In genomic region chr20:32594204-32594603, GRCh38 we compare ENCODE assay signal across 26 cellular contexts. TPM values are rescaled to one million over a fixed set of nuclear protein-coding genes. Genes with fewer than 3 reads are reported as not detected.
DNase-seq lines count a peak whose midpoint lies in the region; ATAC-seq, FAIRE-seq and TF ChIP-seq lines count a peak whose summit lies in the region.
"Had no signal": no experiment of that assay in that cellular context is flagged by ENCODE, and none has a peak within 500 bp of the region (broad histone marks: within the 10 kb centered on the region; RNA-seq: fewer than 3 reads in every experiment).

No MANE protein-coding gene starts in this region.

- H2AFZ ChIP-seq in HepG2 (ENCODE audit: low read length) (no peak overlapping the region), K562 (ENCODE audit: low read depth, low read length) (no peak overlapping the region)

- BruUV-seq in HepG2 (replicated peaks; lab: Mats Ljungman, UMichigan), result no TSS peak
- BruUV-seq in K562 (replicated peaks; lab: Mats Ljungman, UMichigan), result no TSS peak

- WGBS in HepG2 (ENCODE audit: low lambda C conversion rate), result 41% methylated on average over 5 of the region's 5 CpGs
- 60% methylated on average over 1 of the region's 5 CpGs for WGBS in right lobe of liver (ENCODE audit: insufficient coverage, low coverage, low lambda C conversion rate, missing lambda C conversion rate)
- WGBS in K562 (ENCODE audit: insufficient coverage, low coverage, missing lambda C conversion rate), result 81% methylated on average over 4 of the region's 5 CpGs

- ATAC-seq in HepG2 (no peak), right lobe of liver (no peak), K562 (no peak)
- ATAC-seq in activated CD8-positive, alpha-beta memory T cell treated with anti-CD3 and anti-CD28 coated beads, Interleukin-2, amount 10 ng/mL, durations not matched to agents 7 days and 5 days, result no peak
- ATAC-seq: A549 had no signal

- H3K4me1 ChIP-seq in HepG2 (ENCODE audit: insufficient read depth, low read length), result peaks cover 4% of the 10 kb centered on the region; the same call in 1 of the 2 replicates
- no peaks in the 10 kb centered on the region for H3K4me1 ChIP-seq in right lobe of liver
- H3K4me1 ChIP-seq in HEK293 (ENCODE audit: control insufficient read depth, insufficient read depth, low read length), result no peaks in the 10 kb centered on the region
- H3K4me1 ChIP-seq in K562 (replicated peaks in 1 of 2; ENCODE audit: control insufficient read depth in 2 of 2, insufficient read depth in 2 of 2, low read length in 2 of 2), result peaks cover 4 to 9% of the 10 kb centered on the region in 2 experiments; a peak in 4 of 5 replicates
- H3K4me1 ChIP-seq: BE2C had no signal

- FAIRE-seq in HepG2 (lab: Jason Lieb, UNC) (no peak), K562 (lab: Jason Lieb, UNC) (no peak)
- FAIRE-seq: A549, D721Med, GM18507, H1 had no signal

- DNase-seq in HepG2 (ENCODE audit: low spot score), result no peak
- no peak for DNase-seq in right lobe of liver
- DNase-seq in K562 (ENCODE audit: extremely low read depth in 1 of 4, low spot score in 3 of 4), result no peak
- no peak for DNase-seq in activated CD8-positive, alpha-beta memory T cell treated with anti-CD3 and anti-CD28 coated beads, Interleukin-2, amount 10 ng/mL, durations not matched to agents 7 days and 5 days
- no peak for DNase-seq in brain microvascular endothelial cell
- DNase-seq in NCI-H510A treated with DMSO at 0.1 percent for 48 hours (lab: John Stamatoyannopoulos, UW), result no peak
- DNase-seq: 8988T; ACHN; AML-193; BE2C; CD4-positive, alpha-beta T cell; CD8-positive, alpha-beta memory T cell; DMS 273 treated with DMSO at 0.1 percent for 48 hours; DMS79; EL; GDM1; H7; HCEC 1CT had no signal

- no peaks in the 10 kb centered on the region for H3K36me3 Mint-ChIP-seq in activated CD8-positive, alpha-beta memory T cell treated with anti-CD3 and anti-CD28 coated beads, Interleukin-2, amount 10 ng/mL, durations not matched to agents 7 days and 5 days
- H3K36me3 Mint-ChIP-seq: CD14-positive monocyte; CD8-positive, alpha-beta memory T cell had no signal

- no peak overlapping the region for H3K4me3 Mint-ChIP-seq in activated CD8-positive, alpha-beta memory T cell treated with anti-CD3 and anti-CD28 coated beads, Interleukin-2, amount 10 ng/mL, durations not matched to agents 7 days and 5 days
- H3K4me3 Mint-ChIP-seq: CD14-positive monocyte; CD4-positive, alpha-beta T cell; CD8-positive, alpha-beta memory T cell had no signal

- peaks cover 4% of the 10 kb centered on the region for H3K9me1 ChIP-seq in K562 (ENCODE audit: control insufficient read depth, insufficient read depth, low read length)

- peaks cover 19% of the 10 kb centered on the region for H3K4me1 Mint-ChIP-seq in activated CD8-positive, alpha-beta memory T cell treated with anti-CD3 and anti-CD28 coated beads, Interleukin-2, amount 10 ng/mL, durations not matched to agents 7 days and 5 days

- TF ChIP-seq CTCF in HepG2 (CRISPR knock-in tag; IDR thresholded peaks at IDR 0.05) (no peak), right lobe of liver (IDR thresholded peaks at IDR 0.05) (no peak), HEK293 (tag by site-specific recombination; IDR thresholded peaks at IDR 0.05) (no peak), K562 (IDR thresholded peaks at IDR 0.05 in 2 of 3, conservative IDR thresholded peaks at IDR 0.05 in 1 of 3; ENCODE audit: insufficient read depth in 2 of 3, low read depth in 1 of 3, low read length in 3 of 3) (no peak), brain microvascular endothelial cell (IDR thresholded peaks at IDR 0.05; ENCODE audit: low read depth, low read length, missing control alignments) (no peak)

- H3K79me2 ChIP-seq in HepG2 (ENCODE audit: insufficient read depth, low read length), result no peaks in the 10 kb centered on the region
- H3K79me2 ChIP-seq in K562 (ENCODE audit: control insufficient read depth, insufficient read depth, low read length), result no peaks in the 10 kb centered on the region

- no peak overlapping the region for H3K9ac ChIP-seq in HepG2 (ENCODE audit: insufficient read depth, low read depth, low read length)
- H3K9ac ChIP-seq in K562 (ENCODE audit: insufficient read depth in 1 of 2, low read depth in 2 of 2, low read length in 2 of 2), result no peak overlapping the region
- H3K9ac ChIP-seq: BLaER1 treated with 17β-estradiol and CSF1 and Interleukin-3, amounts not matched to agents 10 nM and 100 nM had no signal

- H3K27ac Mint-ChIP-seq in activated CD8-positive, alpha-beta memory T cell treated with anti-CD3 and anti-CD28 coated beads, Interleukin-2, amount 10 ng/mL, durations not matched to agents 7 days and 5 days, result no peak overlapping the region
- H3K27ac Mint-ChIP-seq: CD14-positive monocyte; CD4-positive, alpha-beta T cell had no signal

- TF ChIP-seq POLR2A in HepG2 (IDR thresholded peaks at IDR 0.05; ENCODE audit: insufficient read depth in 1 of 2, low read depth in 2 of 2, low read length in 2 of 2) (no peak), right lobe of liver (IDR thresholded peaks at IDR 0.05) (no peak), K562 (conservative IDR thresholded peaks at IDR 0.05) (no peak)

- intact Hi-C loops in HepG2 (cut with micrococcal nuclease; ENCODE audit: unreplicated experiment) (loop anchor here (5.0 kb wide), 1 partner anchor 372 kb away; no protein-coding TSS in a partner anchor), right lobe of liver (cut with DNase I) (no loop called here), K562 (cut with micrococcal nuclease) (no loop called here)

- no peaks in the 10 kb centered on the region for H3K27me3 Mint-ChIP-seq in activated CD8-positive, alpha-beta memory T cell treated with anti-CD3 and anti-CD28 coated beads, Interleukin-2, amount 10 ng/mL, durations not matched to agents 7 days and 5 days
- H3K27me3 Mint-ChIP-seq: CD4-positive, alpha-beta T cell had no signal

- TF ChIP-seq EP300 in HepG2 (IDR thresholded peaks at IDR 0.05; ENCODE audit: low read depth in 2 of 2, low read length in 2 of 2) (no peak), HepG2 (CRISPR knock-in tag; IDR thresholded peaks at IDR 0.05; ENCODE audit: borderline replicate concordance) (no peak), K562 (IDR thresholded peaks at IDR 0.05; ENCODE audit: low read length) (no peak)

- no peaks in the 10 kb centered on the region for H3K9me3 Mint-ChIP-seq in activated CD8-positive, alpha-beta memory T cell treated with anti-CD3 and anti-CD28 coated beads, Interleukin-2, amount 10 ng/mL, durations not matched to agents 7 days and 5 days (ENCODE audit: low read depth)
- H3K9me3 Mint-ChIP-seq: CD14-positive monocyte; CD4-positive, alpha-beta T cell; CD8-positive, alpha-beta memory T cell had no signal

- H3K9me3 ChIP-seq in HepG2 (ENCODE audit: low read length) (no peaks in the 10 kb centered on the region), right lobe of liver (no peaks in the 10 kb centered on the region), HEK293 (ENCODE audit: control insufficient read depth, insufficient read depth, low read depth, low read length) (no peaks in the 10 kb centered on the region), K562 (replicated peaks; ENCODE audit: control insufficient read depth, insufficient read depth, low read depth, low read length) (no peaks in the 10 kb centered on the region)
- H3K9me3 ChIP-seq: A549; BE2C; BLaER1 treated with 17β-estradiol and CSF1 and Interleukin-3, amounts not matched to agents 10 nM and 100 nM had no signal

- H3K4me3 ChIP-seq in HepG2 (replicated peaks in 1 of 3; ENCODE audit: insufficient read depth in 1 of 3, low read depth in 2 of 3, low read length in 3 of 3) (no peak overlapping the region), right lobe of liver (no peak overlapping the region), HEK293 (ENCODE audit: low read depth, low read length) (no peak overlapping the region), K562 (no peak overlapping the region), brain microvascular endothelial cell (ENCODE audit: low read depth, low read length) (no peak overlapping the region)
- H3K4me3 ChIP-seq: A549; BLaER1 treated with 17β-estradiol and CSF1 and Interleukin-3, amounts not matched to agents 10 nM and 100 nM; GM12878 had no signal

- CTCF ChIA-PET in HepG2 (lab: Yijun Ruan, JAX; ENCODE audit: low intra/inter-chr PET ratio, low total read pairs) (no interaction called here), HEK293 (lab: Yijun Ruan, JAX) (no interaction called here), K562 (lab: Yijun Ruan, JAX; ENCODE audit: low intra/inter-chr PET ratio) (no interaction called here)
- CTCF ChIA-PET in activated CD8-positive, alpha-beta memory T cell treated with anti-CD3 and anti-CD28 coated beads, Interleukin-2, amount 10 ng/mL, durations not matched to agents 7 days and 5 days (lab: Charles Lee), result no interaction called here

- H4K20me1 ChIP-seq in HepG2 (ENCODE audit: insufficient read depth, low read length) (no peaks in the 10 kb centered on the region), K562 (replicated peaks; ENCODE audit: control insufficient read depth, insufficient read depth, low read length) (0 out of 2 replicates have a peak, but pooled peaks cover 3% of the 10 kb centered on the region)
- H4K20me1 ChIP-seq: BLaER1 treated with 17β-estradiol and CSF1 and Interleukin-3, amounts not matched to agents 10 nM and 100 nM had no signal

- POLR2A ChIA-PET in HepG2 (lab: Yijun Ruan, JAX) (no interaction called here), HEK293 (lab: Yijun Ruan, JAX) (no interaction called here), K562 (lab: Yijun Ruan, JAX) (no interaction called here)

- H3K27me3 ChIP-seq in HepG2 (ENCODE audit: control insufficient read depth in 1 of 2, insufficient read depth in 2 of 2, low read length in 2 of 2), result peaks cover 25 to 78% of the 10 kb centered on the region in 2 experiments; a peak in 4 of 5 replicates
- no peaks in the 10 kb centered on the region for H3K27me3 ChIP-seq in right lobe of liver
- H3K27me3 ChIP-seq in K562 (ENCODE audit: control insufficient read depth in 2 of 2, insufficient read depth in 2 of 2, low read length in 2 of 2), result no peaks in the 10 kb centered on the region
- H3K27me3 ChIP-seq in brain microvascular endothelial cell (replicated peaks), result no peaks in the 10 kb centered on the region
- H3K27me3 ChIP-seq: BE2C; BLaER1 treated with 17β-estradiol and CSF1 and Interleukin-3, amounts not matched to agents 10 nM and 100 nM had no signal

- TF ChIP-seq RAD21 in HepG2 (CRISPR knock-in tag; IDR thresholded peaks at IDR 0.05) (no peak), K562 (CRISPR knock-in tag; conservative IDR thresholded peaks at IDR 0.05 in 1 of 2, IDR thresholded peaks at IDR 0.05 in 1 of 2) (no peak)

- in situ Hi-C loops in HepG2 (cut with HindIII; ENCODE audit: extremely low pct_ligation_motif_present, low pct_unique_long_range_greater_than_20kb) (no loop called here), K562 (cut with MboI) (no loop called here), brain microvascular endothelial cell (cut with HindIII; ENCODE audit: low pct_ligation_motif_present, low sequenced_read_pairs) (no loop called here)

- no peak overlapping the region for H3K4me2 ChIP-seq in HepG2 (ENCODE audit: low read depth, low read length)
- H3K4me2 ChIP-seq in K562 (ENCODE audit: insufficient read depth, low read length), result no peak overlapping the region
- H3K4me2 ChIP-seq: A549; BLaER1 treated with 17β-estradiol and CSF1 and Interleukin-3, amounts not matched to agents 10 nM and 100 nM had no signal

- no peak overlapping the region for H3K27ac ChIP-seq in HepG2 (ENCODE audit: extremely low read length, insufficient read depth, low read length)
- H3K27ac ChIP-seq in right lobe of liver, result no peak overlapping the region
- no peak overlapping the region for H3K27ac ChIP-seq in HEK293 (ENCODE audit: extremely low read depth, low read depth, low read length)
- no peak overlapping the region for H3K27ac ChIP-seq in K562 (ENCODE audit: extremely low read depth, low read depth, low read length)
- no peak overlapping the region for H3K27ac ChIP-seq in brain microvascular endothelial cell
- H3K27ac ChIP-seq: A549; BLaER1 treated with 17β-estradiol and CSF1 and Interleukin-3, amounts not matched to agents 10 nM and 100 nM had no signal

- H3K36me3 ChIP-seq in HepG2 (replicated peaks in 1 of 2; ENCODE audit: control insufficient read depth in 1 of 2, insufficient read depth in 2 of 2, low read length in 2 of 2), result no peaks in the 10 kb centered on the region
- H3K36me3 ChIP-seq in right lobe of liver, result no peaks in the 10 kb centered on the region
- no peaks in the 10 kb centered on the region for H3K36me3 ChIP-seq in HEK293 (ENCODE audit: control insufficient read depth in 2 of 2, insufficient read depth in 1 of 2, low read length in 2 of 2)
- 0 out of 3 replicates have a peak, but pooled peaks cover 6% of the 10 kb centered on the region for H3K36me3 ChIP-seq in K562 (ENCODE audit: control insufficient read depth, insufficient read depth, low read length)
- no peaks in the 10 kb centered on the region for H3K36me3 ChIP-seq in brain microvascular endothelial cell (replicated peaks)
- H3K36me3 ChIP-seq: BE2C; BLaER1 treated with 17β-estradiol and CSF1 and Interleukin-3, amounts not matched to agents 10 nM and 100 nM had no signal

RNA-seq across cellular contexts. Expression of gene NOL4L, which starts 9.1 kb away (rescaled TPM):
- 16.6 and 16.9 TPM in 2 replicates for total RNA-seq in HepG2 (2016; rRNA removed; fragmentation: Illumina TruSeq; extraction: Trizol)
- total RNA-seq in HepG2 (2016; cell fraction: cytosol; rRNA removed; fragmentation: Illumina TruSeq; extraction: Trizol; ENCODE audit: low read depth), result 19.2 and 19.4 TPM in 2 replicates
- 14.6 and 17.1 TPM in 2 replicates for total RNA-seq in HepG2 (2016; cell fraction: insoluble cytoplasmic fraction; rRNA removed; fragmentation: Illumina TruSeq; extraction: Trizol)
- 21.3 and 24.1 TPM in 2 replicates for total RNA-seq in HepG2 (2016; cell fraction: membrane; rRNA removed; fragmentation: Illumina TruSeq; extraction: Trizol)
- total RNA-seq in HepG2 (2016; cell fraction: nucleus; rRNA removed; fragmentation: Illumina TruSeq; extraction: Trizol), result 21.2 and 22.3 TPM in 2 replicates
- 35.4 and 38.7 TPM in 2 replicates for polyA plus RNA-seq in HepG2 (2011; rRNA removed)
- polyA plus RNA-seq in HepG2 (2011; cell fraction: cytosol; rRNA removed), result 16.5 and 20.9 TPM in 2 replicates
- 91.0 and 107 TPM in 2 replicates for polyA plus RNA-seq in HepG2 (2011; cell fraction: nucleus; rRNA removed)
- polyA plus RNA-seq in HepG2 (2012), result 36.0 and 39.2 TPM in 2 replicates
- polyA plus RNA-seq in HepG2 (2016; cell fraction: cytosol; fragmentation: Illumina TruSeq; extraction: Trizol; ENCODE audit: low read depth), result 35.0 and 39.6 TPM in 2 replicates
- polyA plus RNA-seq in HepG2 (2016; cell fraction: insoluble cytoplasmic fraction; fragmentation: Illumina TruSeq; extraction: Trizol; ENCODE audit: low read depth), result 21.6 and 26.9 TPM in 2 replicates
- polyA plus RNA-seq in HepG2 (2016; cell fraction: membrane; fragmentation: Illumina TruSeq; extraction: Trizol; ENCODE audit: low read depth), result 31.2 and 32.6 TPM in 2 replicates
- polyA plus RNA-seq in HepG2 (2016; cell fraction: nucleus; fragmentation: Illumina TruSeq; extraction: Trizol; ENCODE audit: insufficient read depth, low read depth), result 57.5 and 60.6 TPM in 2 replicates
- 6.7 and 47.8 TPM in 2 replicates for polyA minus RNA-seq in HepG2 (2011; rRNA and poly(A)+ RNA removed; ENCODE audit: low replicate concordance)
- polyA minus RNA-seq in HepG2 (2011; cell fraction: cytosol; rRNA and poly(A)+ RNA removed), result 28.0 and 37.6 TPM in 2 replicates
- polyA minus RNA-seq in HepG2 (2011; cell fraction: nucleus; rRNA and poly(A)+ RNA removed), result 30.5 and 30.6 TPM in 2 replicates
- 1 to 10 TPM; 4.3 to 6.5 (median 5.7) TPM for total RNA-seq in right lobe of liver
- 83.7 and 101 TPM in 2 replicates for total RNA-seq in K562 (2011; cell fraction: chromatin; rRNA removed; ENCODE audit: low replicate concordance)
- total RNA-seq in K562 (2011; cell fraction: nucleolus; rRNA removed), result 37.2 and 38.4 TPM in 2 replicates
- 54.0 and 63.1 TPM in 2 replicates for total RNA-seq in K562 (2011; cell fraction: nucleoplasm; rRNA removed)
- 14.8 and 17.9 TPM in 2 replicates for total RNA-seq in K562 (2014; rRNA removed)
- 9.7 and 10.6 TPM in 2 replicates for total RNA-seq in K562 (2014; rRNA removed; fragmentation: Illumina TruSeq; extraction: Trizol)
- total RNA-seq in K562 (2015; rRNA removed; fragmentation: Illumina TruSeq; extraction: Trizol), result 13.8 and 14.1 TPM in 2 replicates
- total RNA-seq in K562 (2021), result 33.2 and 36.2 TPM in 2 replicates
- 11.6 and 15.4 TPM in 2 replicates for polyA plus RNA-seq in K562 (2011; rRNA removed)
- 9.9 and 14.8 TPM in 2 replicates for polyA plus RNA-seq in K562 (2011; cell fraction: cytosol; rRNA removed)
- 42.8 and 74.6 TPM in 2 replicates for polyA plus RNA-seq in K562 (2011; cell fraction: nucleus; rRNA removed)
- 15.9 and 17.9 TPM in 2 replicates for polyA plus RNA-seq in K562 (2012)
- polyA plus RNA-seq in K562 (2014; fragmentation: Illumina TruSeq; extraction: Trizol), result 14.8 and 16.0 TPM in 2 replicates
- 1 to 10 TPM; 5.1 to 6.6 TPM for polyA plus RNA-seq in K562 (2014; fragmentation: Nextera tagmentation; extraction: Ambion mirVana)
- 13.6 and 15.9 TPM in 2 replicates for polyA plus RNA-seq in K562 (2014; rRNA removed)
- polyA minus RNA-seq in K562 (2011; rRNA and poly(A)+ RNA removed), result 10.1 and 11.5 TPM in 2 replicates
- polyA minus RNA-seq in K562 (2011; cell fraction: cytosol; rRNA and poly(A)+ RNA removed), result 15.5 and 25.2 TPM in 2 replicates
- polyA minus RNA-seq in K562 (2011; cell fraction: nucleus; rRNA and poly(A)+ RNA removed), result 17.2 and 19.1 TPM in 2 replicates
- 10 to 100 TPM; 15.2 to 18.3 TPM for total RNA-seq in activated CD8-positive, alpha-beta memory T cell treated with anti-CD3 and anti-CD28 coated beads, Interleukin-2, amount 10 ng/mL, durations not matched to agents 7 days and 5 days

Comparison
In these comparisons a context has a peak if more than half of its experiments do, and no peak if none do; other contexts are left out.
1. Of the 241 proteins assayed by ChIP-seq in both HepG2 and K562: peak only in HepG2: none; only in K562: PRDM10; in both: none; in neither: 240.